In the genomic region with DNA sequence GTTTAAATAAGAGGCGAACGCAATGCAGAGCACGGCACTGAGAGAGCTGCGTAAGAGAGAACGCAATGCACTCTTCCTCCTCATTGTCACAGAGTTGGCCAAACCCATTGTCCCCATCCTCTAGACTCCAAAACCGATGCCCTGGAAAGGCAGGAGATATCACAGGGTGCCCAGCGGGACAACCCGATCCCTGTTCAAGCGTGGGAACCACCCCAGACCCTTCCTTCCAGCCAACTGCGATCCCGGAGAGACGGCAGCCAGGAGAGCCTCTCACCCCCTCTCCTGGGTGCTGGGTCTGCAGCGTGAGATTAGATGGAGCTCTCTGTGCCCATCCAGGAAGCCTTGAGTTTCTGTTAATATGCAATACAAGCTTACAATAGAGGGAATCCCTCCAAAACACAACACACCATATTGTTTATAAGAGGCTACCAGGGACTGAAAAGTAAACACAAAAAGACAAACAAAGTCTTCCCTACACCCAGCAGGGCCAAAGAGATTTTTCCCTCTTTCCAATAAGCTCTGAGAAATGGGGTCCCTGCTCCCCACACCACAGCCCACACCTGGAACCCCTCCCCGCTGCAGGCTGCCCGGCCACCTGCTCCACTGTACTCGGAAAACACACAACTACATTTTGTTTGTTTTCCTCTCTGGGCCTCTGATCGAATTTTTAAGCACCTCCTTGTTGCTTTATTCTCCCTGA, we compare ENCODE assay signal across 25 cellular contexts.
DNase-seq lines count a peak whose midpoint lies in the region; ATAC-seq and TF ChIP-seq lines count a peak whose summit lies in the region.
"Had no signal": no experiment of that assay in that cellular context is flagged by ENCODE, and none has a peak within 500 bp of the region (broad histone marks: within the 10 kb centered on the region; RNA-seq: fewer than 3 reads in every experiment).

No MANE protein-coding gene starts in this region.

- TF ChIP-seq CTCF in colonic mucosa (IDR thresholded peaks at IDR 0.05) = no peak

- no peak overlapping the region for H3K27ac ChIP-seq in colonic mucosa
- H3K27ac ChIP-seq: epithelial cell of prostate, HL-60, Peyer's patch, SJCRH30 had no signal

- no peak overlapping the region for H3K9ac ChIP-seq in colonic mucosa (ENCODE audit: low read depth in 2 of 2, low read length in 2 of 2)

- intact Hi-C loops in posterior vena cava (cut with DNase I) (no loop called here), colonic mucosa (cut with DNase I) (no loop called here), left ventricle myocardium superior (cut with micrococcal nuclease) (no loop called here)

- H3K36me3 ChIP-seq in colonic mucosa = no peaks in the 10 kb centered on the region
- H3K36me3 ChIP-seq: Peyer's patch, SJCRH30 had no signal

- no peaks in the 10 kb centered on the region for H3K9me3 ChIP-seq in colonic mucosa
- H3K9me3 ChIP-seq: Peyer's patch, SJCRH30 had no signal

- DNase-seq in DMS79 treated with DMSO at 0.1 percent for 48 hours (lab: John Stamatoyannopoulos, UW) (peak; percentile 72), DMS79 (lab: John Stamatoyannopoulos, UW) (no peak), DMS153 (lab: John Stamatoyannopoulos, UW) (peak; percentile 76), NCI-H748 treated with DMSO at 0.1 percent for 48 hours (lab: John Stamatoyannopoulos, UW) (peak; percentile 72), posterior vena cava (ENCODE audit: low spot score) (peak; percentile 55), colonic mucosa (no peak), left ventricle myocardium superior (no peak)
- DNase-seq in stimulated activated naive CD4-positive, alpha-beta T cell treated with Interleukin-2 at 50 U/mL for 16 hours (lab: John Stamatoyannopoulos, UW) = no peak
- DNase-seq: 8988T; activated CD4-positive, alpha-beta T cell treated with anti-CD3 and anti-CD28 coated beads, Interleukin-2, amount 50 U/mL, for 1 hour; activated T-cell treated with anti-CD3 and anti-CD28 coated beads, Interleukin-2, amount 50 U/mL, for 4 hours; CD4-positive, alpha-beta memory T cell; effector CD8-positive, alpha-beta T cell; GF-D8; NCI-H446; retina; SJCRH30; stimulated activated CD4-positive, alpha-beta T cell treated with anti-CD3 and anti-CD28 coated beads, Interleukin-4, amount 100 ng/mL, for 1 hour had no signal

- no peaks in the 10 kb centered on the region for H3K4me1 ChIP-seq in colonic mucosa
- H3K4me1 ChIP-seq: Peyer's patch, SJCRH30 had no signal

- no peaks in the 10 kb centered on the region for H3K27me3 ChIP-seq in colonic mucosa
- H3K27me3 ChIP-seq: Peyer's patch, SJCRH30 had no signal

- no peak overlapping the region for H3K4me3 ChIP-seq in colonic mucosa
- H3K4me3 ChIP-seq: GM23338, Peyer's patch, SJCRH30 had no signal

- ATAC-seq in left ventricle myocardium superior = no peak
- ATAC-seq: activated T-cell treated with anti-CD3 and anti-CD28 coated beads, Interleukin-2, amount 50 U/mL, for 4 hours; GM23338; natural killer cell treated with Interleukin-12 subunit alpha and Interleukin-12 subunit beta and Interleukin-15 and Interleukin-18, amount 100 ng/mL, for 72 hours; stimulated activated effector memory CD8-positive, alpha-beta T cell treated with anti-CD3 and anti-CD28 coated beads, Interleukin-12 subunit alpha, Interleukin-12 subunit beta, amount 100 ng/mL, for 72 hours; WTC11 had no signal

Comparison
In these comparisons a context has a peak if more than half of its experiments do, and no peak if none do; other contexts are left out.
1. DNase-seq: peak in DMS79 treated with DMSO at 0.1 percent for 48 hours (single experiment), DMS153 (single experiment), NCI-H748 treated with DMSO at 0.1 percent for 48 hours (single experiment) and posterior vena cava (single experiment); none in DMS79 (single experiment), colonic mucosa (single experiment), left ventricle myocardium superior (single experiment) and stimulated activated naive CD4-positive, alpha-beta T cell treated with Interleukin-2 at 50 U/mL for 16 hours (single experiment).